8 cellular contexts compared by ENCODE assay signal in the genomic region with DNA sequence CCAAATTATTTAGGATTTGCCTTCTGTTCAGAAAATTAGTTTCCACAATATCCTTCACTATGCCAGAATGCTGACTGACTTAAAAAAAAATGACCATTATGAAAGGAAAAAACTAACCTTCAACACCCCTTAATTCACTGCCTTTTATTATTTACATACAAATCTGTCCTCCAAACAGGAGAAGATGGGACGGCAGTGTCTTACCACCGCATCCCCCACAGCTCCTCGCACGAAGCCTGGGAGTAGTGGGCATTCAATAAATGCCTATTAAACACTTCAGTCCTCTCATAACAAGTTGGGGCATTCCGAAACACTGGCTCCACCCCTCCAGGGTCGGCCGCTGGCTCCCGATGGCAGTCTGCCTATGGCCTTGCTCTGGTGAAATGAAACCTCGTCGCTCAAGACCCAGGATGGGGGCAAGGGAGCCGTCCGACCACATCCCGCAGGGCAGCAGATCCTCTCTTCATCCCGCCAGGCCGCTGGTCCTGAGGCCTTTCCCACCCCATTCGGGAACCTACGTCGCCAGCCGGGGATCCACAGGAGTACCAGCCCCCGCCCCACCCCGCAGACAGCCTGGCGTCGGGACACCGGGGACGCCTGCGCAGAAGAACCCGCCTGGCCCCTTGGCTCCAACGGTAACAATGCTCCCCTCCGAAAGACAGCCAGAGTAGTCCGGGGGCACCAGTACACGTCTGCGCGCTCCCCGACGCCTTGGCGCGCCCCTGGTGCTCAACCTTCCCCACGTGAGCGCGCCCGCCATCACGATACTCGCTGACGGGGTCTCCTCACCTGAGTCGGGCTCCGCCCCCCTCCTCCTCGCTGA. TPM values are rescaled to one million over a fixed set of nuclear protein-coding genes. Genes with fewer than 3 reads are reported as not detected.
DNase-seq lines count a peak whose midpoint lies in the region; ATAC-seq and TF ChIP-seq lines count a peak whose summit lies in the region.

No MANE protein-coding gene starts in this region.

- ATAC-seq in HG02588 (IDR thresholded peaks at IDR 0.05; ENCODE audit: unreplicated experiment) (peak; percentile 36), lower lobe of right lung (peak; percentile 67 to 74)
- peak; percentile 34 to 39 for ATAC-seq in activated CD4-positive, CD25-positive, alpha-beta regulatory T cell treated with anti-CD3 and anti-CD28 coated beads, Interleukin-2, amount 50 U/mL, for 24 hours

- H3K27ac ChIP-seq in lower lobe of right lung, result peak overlapping the region; percentile 99

- peaks cover 35% of the 10 kb centered on the region for H3K4me1 ChIP-seq in lower lobe of right lung

- DNase-seq in NOMO-1 treated with DMSO at 0.1 percent for 48 hours (lab: John Stamatoyannopoulos, UW; ENCODE audit: unreplicated experiment) (peak; percentile 5), NOMO-1 treated with dmso at 0.1 percent for 144 hours (lab: John Stamatoyannopoulos, UW; ENCODE audit: unreplicated experiment) (no peak), NCI-H1105 (lab: John Stamatoyannopoulos, UW) (peak; percentile 94), dermis blood vessel endothelial cell (peak; percentile 76), lower lobe of right lung (peak; percentile 89)
- peak in 2 of 3 experiments; percentile 34 to 46 for DNase-seq in stimulated activated CD4-positive, alpha-beta T cell treated with anti-CD3 and anti-CD28 coated beads, TNF-alpha, amount 100 ng/mL, for 24 hours (ENCODE audit: low read depth in 3 of 3)

- H3K36me3 ChIP-seq in lower lobe of right lung, result no peaks in the 10 kb centered on the region

- no peaks in the 10 kb centered on the region for H3K9me3 ChIP-seq in lower lobe of right lung

- peak overlapping the region; percentile 89 for H3K4me3 ChIP-seq in lower lobe of right lung

- no peak for TF ChIP-seq CTCF in lower lobe of right lung (IDR thresholded peaks at IDR 0.05)

- H3K27me3 ChIP-seq in lower lobe of right lung (ENCODE audit: low read depth), result no peaks in the 10 kb centered on the region

- intact Hi-C loops in lower lobe of right lung (cut with DNase I), result no loop called here

RNA-seq across cellular contexts. Expression of a gene that starts 0.6 kb away (rescaled TPM):
- total RNA-seq in dermis blood vessel endothelial cell, result 13.1 and 14.4 TPM in 2 replicates
- 9.2 TPM for total RNA-seq in lower lobe of right lung

RNA-seq across cellular contexts. Expression of a gene that starts 21.1 kb away (rescaled TPM):
- total RNA-seq in dermis blood vessel endothelial cell (11.9 and 16.4 TPM in 2 replicates), lower lobe of right lung (17.3 TPM)

RNA-seq across cellular contexts. Expression of a gene that starts 42.1 kb away (rescaled TPM):
- 113 and 174 TPM in 2 replicates for total RNA-seq in dermis blood vessel endothelial cell
- total RNA-seq in lower lobe of right lung, result 64.8 TPM
